14 cellular contexts compared by ENCODE assay signal in the genomic region with DNA sequence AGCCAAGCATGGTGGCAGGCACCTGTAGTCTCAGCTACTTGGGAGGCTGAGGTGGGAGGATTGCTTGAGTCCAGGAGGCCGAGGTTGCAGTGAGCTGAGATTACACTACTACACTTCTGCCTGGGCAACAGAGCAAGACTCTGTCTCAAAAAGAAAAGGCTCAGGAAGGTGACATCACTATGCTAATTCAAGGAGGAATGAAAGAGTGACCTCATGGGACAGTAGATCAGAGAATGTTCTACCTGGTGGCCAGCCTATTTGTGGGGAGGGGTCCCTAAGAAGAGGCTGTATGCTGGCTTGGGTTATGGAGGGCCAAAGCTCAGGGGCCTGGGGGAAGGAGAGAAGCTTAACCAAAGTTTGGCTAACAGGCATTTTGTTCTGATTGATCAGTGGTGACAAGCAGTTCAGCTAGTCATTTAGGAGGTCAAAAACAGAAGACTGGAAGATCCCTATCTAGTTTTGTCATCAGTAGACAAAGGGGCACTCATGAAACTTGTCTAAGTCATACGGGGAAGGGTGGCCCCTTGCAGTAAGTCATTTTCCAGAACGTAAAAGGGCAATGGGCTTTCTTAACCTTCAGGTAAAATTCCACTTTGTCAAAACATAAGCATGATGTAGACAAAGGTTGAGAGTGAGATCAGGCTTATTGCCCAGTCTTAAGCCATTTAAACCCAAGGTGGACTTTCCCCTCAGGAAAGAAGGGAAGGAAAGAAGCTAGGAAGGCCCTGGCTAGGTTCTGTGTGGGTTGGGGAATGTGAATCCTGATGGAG.
A peak's percentile ranks its signal among the peaks of the same experiment; 100 is the strongest.
DNase-seq lines count a peak whose midpoint lies in the region; ATAC-seq and TF ChIP-seq lines count a peak whose summit lies in the region.
"Had no signal": no experiment of that assay in that cellular context is flagged by ENCODE, and none has a peak within 500 bp of the region (broad histone marks: within the 10 kb centered on the region; RNA-seq: fewer than 3 reads in every experiment).

No MANE protein-coding gene starts in this region.

- peak; percentile 39 for ATAC-seq in GM19023 (IDR thresholded peaks at IDR 0.05; ENCODE audit: unreplicated experiment)
- peak; percentile 38 for ATAC-seq in HG03045 (IDR thresholded peaks at IDR 0.05; ENCODE audit: unreplicated experiment)
- ATAC-seq in body of pancreas, result no peak
- ATAC-seq in HG03135 (IDR thresholded peaks at IDR 0.05; ENCODE audit: unreplicated experiment), result no peak
- ATAC-seq: gastrocnemius medialis, sciatic nerve had no signal

- H3K27ac ChIP-seq in mesenchymal stem cell (ENCODE audit: low read length, poor library complexity, severe bottlenecking) (no peak overlapping the region), body of pancreas (peak overlapping the region in 2 of 4 donors; percentile 22 to 36)
- H3K27ac ChIP-seq: gastrocnemius medialis had no signal

- H3K4ac ChIP-seq in mesenchymal stem cell (ENCODE audit: low read depth in 1 of 2, low read length in 2 of 2), result no peak overlapping the region

- peak; percentile 27 to 38 for DNase-seq in activated CD4-positive, alpha-beta T cell treated with anti-CD3 and anti-CD28 coated beads, Interleukin-2, amount 50 U/mL, for 48 hours
- DNase-seq in activated CD4-positive, alpha-beta T cell treated with anti-CD3 and anti-CD28 coated beads for 4 hours, result no peak
- no peak for DNase-seq in mesenchymal stem cell
- no peak for DNase-seq in NCI-H128 (lab: John Stamatoyannopoulos, UW; ENCODE audit: unreplicated experiment)
- no peak for DNase-seq in body of pancreas
- DNase-seq: activated CD4-positive, alpha-beta T cell treated with anti-CD3 and anti-CD28 coated beads, Interleukin-2, amount 10 ng/mL, durations not matched to agents 7 days and 5 days; effector CD4-positive, alpha-beta T cell; gastrocnemius medialis; naive B cell; NCI-H146 had no signal

- peak overlapping the region; percentile 17 for H2BK15ac ChIP-seq in mesenchymal stem cell (ENCODE audit: low read depth, poor library complexity, severe bottlenecking)

- H3K4me2 ChIP-seq in mesenchymal stem cell (ENCODE audit: low read length, poor library complexity, severe bottlenecking), result no peak overlapping the region

- H3K36me3 ChIP-seq in mesenchymal stem cell (ENCODE audit: control insufficient read depth in 1 of 2, insufficient read depth in 2 of 2, low read depth in 1 of 2, low read length in 2 of 2) (no peaks in the 10 kb centered on the region), body of pancreas (replicated peaks in 1 of 2; ENCODE audit: insufficient read depth in 1 of 2, low read depth in 2 of 2) (no peaks in the 10 kb centered on the region)
- H3K36me3 ChIP-seq: gastrocnemius medialis had no signal

- intact Hi-C loops in body of pancreas (cut with DNase I), result loop anchor here (10.0 kb wide), 1 partner anchor 405 kb away; no protein-coding TSS in a partner anchor

- no peak for TF ChIP-seq CTCF in body of pancreas (IDR thresholded peaks at IDR 0.05)

- TF ChIP-seq POLR2A in body of pancreas (IDR thresholded peaks at IDR 0.05), result no peak

- H3K14ac ChIP-seq in mesenchymal stem cell (ENCODE audit: low read length in 2 of 2), result no peak overlapping the region

- H3K18ac ChIP-seq in mesenchymal stem cell (ENCODE audit: low read depth in 1 of 2, low read length in 2 of 2), result no peak overlapping the region

- H3K79me1 ChIP-seq in mesenchymal stem cell (replicated peaks; ENCODE audit: low read length, poor library complexity, severe bottlenecking), result no peaks in the 10 kb centered on the region

- H3K27me3 ChIP-seq in mesenchymal stem cell (ENCODE audit: control insufficient read depth in 1 of 2, insufficient read depth in 1 of 2, low read length in 2 of 2), result no peaks in the 10 kb centered on the region
- H3K27me3 ChIP-seq in body of pancreas, result no peaks in the 10 kb centered on the region
- H3K27me3 ChIP-seq: gastrocnemius medialis had no signal

- no peaks in the 10 kb centered on the region for H3K9me3 ChIP-seq in mesenchymal stem cell (ENCODE audit: control insufficient read depth, low read length)
- no peaks in the 10 kb centered on the region for H3K9me3 ChIP-seq in body of pancreas
- H3K9me3 ChIP-seq: gastrocnemius medialis had no signal

- no peak overlapping the region for H2BK5ac ChIP-seq in mesenchymal stem cell (ENCODE audit: low read depth, low read length, poor library complexity, severe bottlenecking)

- no peak overlapping the region for H4K8ac ChIP-seq in mesenchymal stem cell (ENCODE audit: low read length)

- no peak overlapping the region for H2BK120ac ChIP-seq in mesenchymal stem cell (ENCODE audit: low read depth, low read length)

- no peak overlapping the region for H3K23ac ChIP-seq in mesenchymal stem cell (ENCODE audit: low read length in 2 of 2)

- H3K4me3 ChIP-seq in mesenchymal stem cell (ENCODE audit: insufficient read depth in 1 of 2, low read depth in 1 of 2, low read length in 2 of 2), result no peak overlapping the region
- H3K4me3 ChIP-seq in body of pancreas, result no peak overlapping the region
- H3K4me3 ChIP-seq: gastrocnemius medialis had no signal

- no peak overlapping the region for H4K91ac ChIP-seq in mesenchymal stem cell (ENCODE audit: low read length)

- WGBS in mesenchymal stem cell, result 85% methylated on average over 3 of the region's 3 CpGs
- WGBS in body of pancreas, 2 donors, result 71 to 79% methylated on average over 3 of the region's 3 CpGs

- H3K9ac ChIP-seq in mesenchymal stem cell (ENCODE audit: low read length), result no peak overlapping the region

- no peak overlapping the region for H2AFZ ChIP-seq in mesenchymal stem cell (ENCODE audit: low read depth, low read length)

- H3K4me1 ChIP-seq in mesenchymal stem cell (ENCODE audit: control insufficient read depth, insufficient read depth, low read depth, low read length), result no peaks in the 10 kb centered on the region
- H3K4me1 ChIP-seq in body of pancreas, result peaks cover 31% of the 10 kb centered on the region

- peak overlapping the region; percentile 47 for H2AK5ac ChIP-seq in mesenchymal stem cell (ENCODE audit: low read length, severe bottlenecking)

- H2BK12ac ChIP-seq in mesenchymal stem cell (ENCODE audit: low read length in 2 of 2), result peak overlapping the region; percentile 12 to 63

Comparison
In these comparisons a context has a peak if more than half of its experiments do, and no peak if none do; other contexts are left out.
1. DNase-seq: peak in activated CD4-positive, alpha-beta T cell treated with anti-CD3 and anti-CD28 coated beads, Interleukin-2, amount 50 U/mL, for 48 hours (2 of 2); none in activated CD4-positive, alpha-beta T cell treated with anti-CD3 and anti-CD28 coated beads for 4 hours (0 of 2), mesenchymal stem cell (single experiment), NCI-H128 (single experiment) and body of pancreas (0 of 4).
2. ATAC-seq: peak in GM19023 (single experiment) and HG03045 (single experiment); none in body of pancreas (single experiment) and HG03135 (single experiment).